Comparison of ENCODE assay signal across 16 cellular contexts in genomic region chr22:29301716-29302401, GRCh38. TPM values are rescaled to one million over a fixed set of nuclear protein-coding genes. Genes with fewer than 3 reads are reported as not detected.
A peak's percentile ranks its signal among the peaks of the same experiment; 100 is the strongest.
DNase-seq lines count a peak whose midpoint lies in the region; ATAC-seq and TF ChIP-seq lines count a peak whose summit lies in the region.
"Had no signal": no experiment of that assay in that cellular context is flagged by ENCODE, and none has a peak within 500 bp of the region (broad histone marks: within the 10 kb centered on the region; RNA-seq: fewer than 3 reads in every experiment).

No MANE protein-coding gene starts in this region.

- BruUV-seq in PC-9 (replicated peaks; lab: Mats Ljungman, UMichigan): TSS peak; percentile 7

- peak; percentile 30 for TF ChIP-seq POLR2A in GM18951 (IDR thresholded peaks at IDR 0.05; ENCODE audit: extremely low read depth, insufficient read depth, insufficient read length)

- POLR2A ChIA-PET in PC-9 (lab: Charles Lee; ENCODE audit: unreplicated experiment): no interaction called here

- no peaks in the 10 kb centered on the region for H3K79me2 ChIP-seq in PC-9 (ENCODE audit: low read depth)
- H3K79me2 ChIP-seq: parathyroid adenoma had no signal

- CTCF ChIA-PET in PC-9 (lab: Charles Lee): no interaction called here

- intact Hi-C loops in PC-9 (cut with micrococcal nuclease; ENCODE audit: unreplicated experiment): loop anchor here (10.0 kb wide), 1 partner anchor 83 kb away; the partner anchor contains the start of gene AP1B1

- no peaks in the 10 kb centered on the region for H3K4me1 ChIP-seq in PC-9 (replicated peaks; ENCODE audit: insufficient read depth)
- H3K4me1 ChIP-seq: colonic mucosa, parathyroid adenoma had no signal

- H3K36me3 ChIP-seq in PC-9 (ENCODE audit: low read depth): peaks cover 17% of the 10 kb centered on the region; the same call in 1 of the 2 replicates

- DNase-seq in PC-9: no peak
- peak; percentile 54 for DNase-seq in islet precursor cell
- DNase-seq in AG08396 (ENCODE audit: low spot score): no peak
- DNase-seq: colonic mucosa; DMS79; left lung; NCI-H187; stimulated activated CD4-positive, alpha-beta T cell treated with anti-CD3 and anti-CD28 coated beads, Interleukin-2, amount 100 ng/mL, for 48 hours; T-helper 9 cell had no signal

- no peak for TF ChIP-seq CTCF in PC-9 (conservative IDR thresholded peaks at IDR 0.05)

- no peak overlapping the region for H3K4me2 ChIP-seq in PC-9

- peaks cover 77% of the 10 kb centered on the region for H3F3A ChIP-seq in PC-9 (ENCODE audit: insufficient read depth, low read depth)

- ATAC-seq in HG03432 (IDR thresholded peaks at IDR 0.05; ENCODE audit: unreplicated experiment): no peak
- ATAC-seq in GM18870 (IDR thresholded peaks at IDR 0.05; ENCODE audit: unreplicated experiment): no peak
- ATAC-seq: gastroesophageal sphincter, left lung had no signal

- no peak overlapping the region for H2AFZ ChIP-seq in PC-9
- H2AFZ ChIP-seq: parathyroid adenoma had no signal

- in situ Hi-C loops in GM18951 (cut with MboI; ENCODE audit: low sequenced_read_pairs, unreplicated experiment): no loop called here

- H3K9me3 ChIP-seq in PC-9 (ENCODE audit: insufficient read depth, low read depth): no peaks in the 10 kb centered on the region
- H3K9me3 ChIP-seq: colonic mucosa, gastroesophageal sphincter, left lung, suprapubic skin had no signal

- H3K27ac ChIP-seq in PC-9: no peak overlapping the region
- H3K27ac ChIP-seq: colonic mucosa, left lung, suprapubic skin had no signal

- H4K20me1 ChIP-seq in PC-9 (ENCODE audit: insufficient read depth): peaks cover 45% of the 10 kb centered on the region

- no peaks in the 10 kb centered on the region for H3K9me2 ChIP-seq in PC-9 (ENCODE audit: insufficient read depth)

- H3K4me3 ChIP-seq in PC-9: no peak overlapping the region
- H3K4me3 ChIP-seq: colonic mucosa, gastroesophageal sphincter, left lung, suprapubic skin had no signal

- no peaks in the 10 kb centered on the region for H3K27me3 ChIP-seq in PC-9 (ENCODE audit: insufficient read depth, low read depth)
- H3K27me3 ChIP-seq: colonic mucosa, gastroesophageal sphincter, suprapubic skin had no signal

RNA-seq across cellular contexts. Expression of gene GAS2L1, which starts 4.6 kb away (rescaled TPM):
- 15.2 and 16.6 TPM in 2 replicates for total RNA-seq in PC-9 (2021)
- total RNA-seq: OCI-LY7 had no signal

RNA-seq across cellular contexts. Expression of gene RASL10A, which starts 13.6 kb away (rescaled TPM):
- total RNA-seq in PC-9 (2021): not detected in 2 replicates

RNA-seq across cellular contexts. Expression of gene EWSR1, which starts 33.8 kb away (rescaled TPM):
- total RNA-seq in PC-9 (2021): 136 and 200 TPM in 2 replicates

RNA-seq across cellular contexts. Expression of gene RHBDD3, which starts 34.1 kb away (rescaled TPM):
- 17.6 and 21.9 TPM in 2 replicates for total RNA-seq in PC-9 (2021)
